ENCODE assay signal across 2 cellular contexts in genomic region chr4:126568652-126569580, GRCh38.
TF ChIP-seq lines count a peak whose summit lies in the region.

No MANE protein-coding gene starts in this region.

TF ChIP-seq in H1, 55 proteins besides CTCF, POLR2A, EP300 and RAD21 (continued from another document):
- TF ChIP-seq USF2 (IDR thresholded peaks at IDR 0.05; ENCODE audit: low read length), result no peak
- no peak for TF ChIP-seq SIX5 (IDR thresholded peaks at IDR 0.05; ENCODE audit: low read depth, low read length)
- no peak for TF ChIP-seq CHD1 (IDR thresholded peaks at IDR 0.05; ENCODE audit: low read depth, low read length)
- TF ChIP-seq GTF2F1 (IDR thresholded peaks at IDR 0.05; ENCODE audit: borderline replicate concordance, low read depth, low read length), result no peak
- no peak for TF ChIP-seq HDAC6 (IDR thresholded peaks at IDR 0.05; ENCODE audit: low read depth, low read length)
- TF ChIP-seq BRCA1 (IDR thresholded peaks at IDR 0.05; ENCODE audit: low read depth, low read length), result no peak
- TF ChIP-seq SIN3A (conservative IDR thresholded peaks at IDR 0.05 in 1 of 2, IDR thresholded peaks at IDR 0.05 in 1 of 2; ENCODE audit: low read depth in 1 of 2, low read length in 2 of 2), result no peak
- TF ChIP-seq MAX (IDR thresholded peaks at IDR 0.05), result no peak
- no peak for TF ChIP-seq KDM5A (IDR thresholded peaks at IDR 0.05; ENCODE audit: low read length)
- TF ChIP-seq BCL11A (IDR thresholded peaks at IDR 0.05; ENCODE audit: low read depth in 2 of 2, low read length in 2 of 2), result no peak
- TF ChIP-seq RFX5 (IDR thresholded peaks at IDR 0.05; ENCODE audit: borderline replicate concordance, low read depth, low read length), result no peak
- no peak for TF ChIP-seq KDM1A (IDR thresholded peaks at IDR 0.05; ENCODE audit: borderline replicate concordance, low read length)
- no peak for TF ChIP-seq RBBP5 (IDR thresholded peaks at IDR 0.05; ENCODE audit: borderline replicate concordance, low read depth, low read length)
- no peak for TF ChIP-seq CBX5 (IDR thresholded peaks at IDR 0.05; ENCODE audit: low read depth, low read length)
- TF ChIP-seq TBP (IDR thresholded peaks at IDR 0.05; ENCODE audit: low read depth, low read length), result no peak
- no peak for TF ChIP-seq HDAC2 (IDR thresholded peaks at IDR 0.05; ENCODE audit: borderline replicate concordance in 1 of 2, low read depth in 2 of 2, low read length in 2 of 2)

TF ChIP-seq in neural cell, 6 proteins besides CTCF, POLR2A, EP300 and RAD21 (continued from another document):
- TF ChIP-seq REST (IDR thresholded peaks at IDR 0.05; ENCODE audit: borderline replicate concordance), result no peak
